ENCODE assay signal across 10 cellular contexts in genomic region chr22:16783930-16784354, GRCh38. TPM values are rescaled to one million over a fixed set of nuclear protein-coding genes. Genes with fewer than 3 reads are reported as not detected.
DNase-seq lines count a peak whose midpoint lies in the region; ATAC-seq and TF ChIP-seq lines count a peak whose summit lies in the region.
"Had no signal": no experiment of that assay in that cellular context is flagged by ENCODE, and none has a peak within 500 bp of the region (broad histone marks: within the 10 kb centered on the region; RNA-seq: fewer than 3 reads in every experiment).

No MANE protein-coding gene starts in this region.

- H3K4me1 Mint-ChIP-seq in activated naive CD4-positive, alpha-beta T cell treated with anti-CD3 and anti-CD28 coated beads, Interleukin-2, amount 10 ng/mL, durations not matched to agents 7 days and 5 days, result no peaks in the 10 kb centered on the region

- TF ChIP-seq CTCF in SK-N-SH (IDR thresholded peaks at IDR 0.05) (peak; percentile 60), lower lobe of right lung (IDR thresholded peaks at IDR 0.05) (peak; percentile 35)

- POLR2A ChIA-PET in SK-N-SH (lab: Yijun Ruan, JAX), result no interaction called here

- no peaks in the 10 kb centered on the region for H3K9me3 Mint-ChIP-seq in activated naive CD4-positive, alpha-beta T cell treated with anti-CD3 and anti-CD28 coated beads, Interleukin-2, amount 10 ng/mL, durations not matched to agents 7 days and 5 days

- WGBS in SK-N-SH (ENCODE audit: low lambda C conversion rate), result 3% methylated on average over 8 of the region's 8 CpGs

- no peak overlapping the region for H3K9ac ChIP-seq in SK-N-SH

- H3F3A ChIP-seq in SK-N-SH (replicated peaks; ENCODE audit: insufficient read depth), result no peaks in the 10 kb centered on the region

- no peak for TF ChIP-seq RAD21 in SK-N-SH (IDR thresholded peaks at IDR 0.05; ENCODE audit: low read length)

- peak overlapping the region; percentile 75 for H2AFZ ChIP-seq in SK-N-SH (ENCODE audit: low read depth)

- H3K4me3 ChIP-seq in SK-N-SH (ENCODE audit: low read depth in 2 of 2, low read length in 1 of 2), result peak overlapping the region in 1 of 2 experiments; percentile 36; a peak in 1 of 4 replicates
- no peak overlapping the region for H3K4me3 ChIP-seq in lower lobe of right lung
- H3K4me3 ChIP-seq: psoas muscle had no signal

- ATAC-seq in HG03432 (IDR thresholded peaks at IDR 0.05; ENCODE audit: unreplicated experiment), result peak; percentile 49
- no peak for ATAC-seq in lower lobe of right lung
- ATAC-seq in GM18519 (IDR thresholded peaks at IDR 0.05; ENCODE audit: low FRiP score, unreplicated experiment), result no peak
- no peak for ATAC-seq in HG02610 (IDR thresholded peaks at IDR 0.05; ENCODE audit: unreplicated experiment)
- ATAC-seq: psoas muscle had no signal

- TF ChIP-seq EP300 in SK-N-SH (IDR thresholded peaks at IDR 0.05; ENCODE audit: borderline replicate concordance in 1 of 2, low read depth in 1 of 2, low read length in 1 of 2), result no peak

- H3K4me1 ChIP-seq in SK-N-SH (ENCODE audit: control insufficient read depth in 1 of 2, insufficient read depth in 2 of 2, low read depth in 1 of 2, low read length in 1 of 2) (no peaks in the 10 kb centered on the region), lower lobe of right lung (no peaks in the 10 kb centered on the region)
- H3K4me1 ChIP-seq: psoas muscle had no signal

- H3K27me3 ChIP-seq in SK-N-SH (ENCODE audit: insufficient read depth) (no peaks in the 10 kb centered on the region), lower lobe of right lung (ENCODE audit: low read depth) (no peaks in the 10 kb centered on the region)

- H3K9me2 ChIP-seq in SK-N-SH, result no peaks in the 10 kb centered on the region

- intact Hi-C loops in lower lobe of right lung (cut with DNase I), result no loop called here

- no peak overlapping the region for H3K27ac Mint-ChIP-seq in activated naive CD4-positive, alpha-beta T cell treated with anti-CD3 and anti-CD28 coated beads, Interleukin-2, amount 10 ng/mL, durations not matched to agents 7 days and 5 days

- H3K4me2 ChIP-seq in SK-N-SH, result no peak overlapping the region

- H3K36me3 Mint-ChIP-seq in activated naive CD4-positive, alpha-beta T cell treated with anti-CD3 and anti-CD28 coated beads, Interleukin-2, amount 10 ng/mL, durations not matched to agents 7 days and 5 days, result no peaks in the 10 kb centered on the region

- no peaks in the 10 kb centered on the region for H3K27me3 Mint-ChIP-seq in activated naive CD4-positive, alpha-beta T cell treated with anti-CD3 and anti-CD28 coated beads, Interleukin-2, amount 10 ng/mL, durations not matched to agents 7 days and 5 days

- H3K27ac ChIP-seq in SK-N-SH (ENCODE audit: low read depth in 2 of 2, low read length in 1 of 2), result no peak overlapping the region
- H3K27ac ChIP-seq in lower lobe of right lung, result no peak overlapping the region
- H3K27ac ChIP-seq: psoas muscle had no signal

- no peak overlapping the region for H3K4me3 Mint-ChIP-seq in activated naive CD4-positive, alpha-beta T cell treated with anti-CD3 and anti-CD28 coated beads, Interleukin-2, amount 10 ng/mL, durations not matched to agents 7 days and 5 days

- H3K9me3 ChIP-seq in SK-N-SH, result no peaks in the 10 kb centered on the region
- no peaks in the 10 kb centered on the region for H3K9me3 ChIP-seq in lower lobe of right lung
- H3K9me3 ChIP-seq: psoas muscle had no signal

- H3K36me3 ChIP-seq in SK-N-SH (replicated peaks in 1 of 2; ENCODE audit: control insufficient read depth in 1 of 2, insufficient read depth in 2 of 2, low read length in 1 of 2), result no peaks in the 10 kb centered on the region
- H3K36me3 ChIP-seq in lower lobe of right lung, result no peaks in the 10 kb centered on the region

- H3K79me2 ChIP-seq in SK-N-SH (ENCODE audit: insufficient read depth), result no peaks in the 10 kb centered on the region

- no peaks in the 10 kb centered on the region for H4K20me1 ChIP-seq in SK-N-SH (ENCODE audit: insufficient read depth)

- DNase-seq in DMS153 treated with DMSO at 0.1 percent for 48 hours (lab: John Stamatoyannopoulos, UW; ENCODE audit: unreplicated experiment), result peak; percentile 11
- DNase-seq in DMS153 (lab: John Stamatoyannopoulos, UW), result no peak
- DNase-seq in SK-N-SH, result peak; percentile 9
- DNase-seq in lower lobe of right lung, result no peak
- no peak for DNase-seq in activated naive CD4-positive, alpha-beta T cell treated with anti-CD3 and anti-CD28 coated beads, Interleukin-2, amount 10 ng/mL, durations not matched to agents 7 days and 5 days
- DNase-seq: psoas muscle had no signal

- CTCF ChIA-PET in SK-N-SH (lab: Yijun Ruan, JAX), result interaction anchor here (0.6 to 1.2 kb wide), 3 partner anchors 12 to 22 kb away, joined by 3 to 6 read pairs (median 4); no protein-coding TSS in a partner anchor
- CTCF ChIA-PET in activated naive CD4-positive, alpha-beta T cell treated with anti-CD3 and anti-CD28 coated beads, Interleukin-2, amount 10 ng/mL, durations not matched to agents 7 days and 5 days (lab: Charles Lee), result no interaction called here

TF ChIP-seq in SK-N-SH, 30 proteins besides CTCF, POLR2A, EP300 and RAD21:
- TF ChIP-seq PBX3 (IDR thresholded peaks at IDR 0.05) (peak; percentile 34; the same call in 1 of the 2 replicates), SIN3A (IDR thresholded peaks at IDR 0.05; ENCODE audit: borderline replicate concordance, low read depth, low read length) (no peak)

RNA-seq across cellular contexts. Expression of gene XKR3, which starts 41.3 kb away (rescaled TPM):
- not detected in 2 replicates for polyA plus RNA-seq in SK-N-SH (2012; rRNA removed)
- not detected in 2 replicates for polyA plus RNA-seq in SK-N-SH (2012; cell fraction: cytosol; rRNA removed)
- polyA plus RNA-seq in SK-N-SH (2012; cell fraction: nucleus; rRNA removed), result not detected in 2 replicates
- total RNA-seq in lower lobe of right lung, result 0.30 TPM
- total RNA-seq: A172, psoas muscle had no signal
- polyA plus RNA-seq: psoas muscle had no signal

Comparison
In these comparisons a context has a peak if more than half of its experiments do, and no peak if none do; other contexts are left out.
1. DNase-seq: peak in DMS153 treated with DMSO at 0.1 percent for 48 hours (single experiment) and SK-N-SH (single experiment); none in DMS153 (single experiment), lower lobe of right lung (single experiment) and activated naive CD4-positive, alpha-beta T cell treated with anti-CD3 and anti-CD28 coated beads, Interleukin-2, amount 10 ng/mL, durations not matched to agents 7 days and 5 days (single experiment).